In the genomic region with DNA sequence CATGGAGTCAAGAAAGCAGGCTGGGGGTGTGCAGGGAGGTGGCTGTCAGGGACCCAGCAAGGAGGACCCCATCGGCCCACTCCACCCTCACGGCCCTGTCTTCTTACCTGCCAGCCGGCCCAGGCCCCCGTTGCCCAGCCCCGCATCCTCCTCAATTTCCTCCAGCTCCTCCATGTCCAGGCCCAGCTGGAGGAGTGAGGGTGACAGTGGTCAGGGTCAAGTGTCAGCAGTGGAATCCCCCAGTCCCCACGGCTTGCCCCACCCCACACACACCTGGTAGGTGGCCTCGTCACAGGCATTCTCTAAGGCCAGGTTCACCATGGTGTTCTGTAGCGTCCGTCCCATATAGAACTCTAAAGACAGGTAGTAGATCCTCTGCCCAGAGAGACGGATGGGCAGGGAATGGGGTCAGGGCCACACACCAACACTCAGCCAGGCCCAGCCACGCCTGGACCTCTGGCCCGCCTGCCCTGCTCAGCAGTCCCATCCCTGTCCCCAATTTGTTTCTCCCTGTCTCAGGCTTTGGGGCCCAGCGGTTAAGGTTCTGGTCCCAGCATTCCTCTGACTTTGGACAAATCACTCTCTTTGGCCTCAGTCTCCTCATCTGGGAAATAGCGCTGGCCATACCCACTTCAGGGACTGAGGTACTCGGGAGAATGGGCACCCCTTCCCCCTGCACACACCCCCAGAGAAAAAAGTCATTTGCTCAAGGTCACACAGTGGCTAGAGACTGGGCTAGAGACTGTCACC, we compare ENCODE assay signal across 16 cellular contexts. TPM values are rescaled to one million over a fixed set of nuclear protein-coding genes. Genes with fewer than 3 reads are reported as not detected.
A peak's percentile ranks its signal among the peaks of the same experiment; 100 is the strongest.
DNase-seq lines count a peak whose midpoint lies in the region; ATAC-seq, FAIRE-seq and TF ChIP-seq lines count a peak whose summit lies in the region.
"Had no signal": no experiment of that assay in that cellular context is flagged by ENCODE, and none has a peak within 500 bp of the region (broad histone marks: within the 10 kb centered on the region; RNA-seq: fewer than 3 reads in every experiment).

No MANE protein-coding gene starts in this region.

- H3K36me3 ChIP-seq in H1 (ENCODE audit: control insufficient read depth in 2 of 4, insufficient read depth in 4 of 4, low read length in 3 of 4) (no peaks in the 10 kb centered on the region), tibial artery (peaks cover 0 to 34% (median 4%) of the 10 kb centered on the region in 3 donors)
- H3K36me3 ChIP-seq: ovary had no signal

- H2BK12ac ChIP-seq in H1 (ENCODE audit: low read depth, low read length), result peak overlapping the region; percentile 56; the same call in 1 of the 2 replicates

- H3K9me3 ChIP-seq in H1 (ENCODE audit: insufficient read depth in 2 of 2, low read depth in 1 of 2, low read length in 1 of 2) (no peaks in the 10 kb centered on the region), tibial artery (no peaks in the 10 kb centered on the region)
- H3K9me3 ChIP-seq: ovary, SJCRH30 had no signal

- no peaks in the 10 kb centered on the region for H3K79me2 ChIP-seq in H1 (ENCODE audit: control insufficient read depth in 1 of 2, insufficient read depth in 2 of 2, low read length in 2 of 2)

- POLR2A ChIA-PET in H1 (lab: Charles Lee; ENCODE audit: partially characterized antibody), result interaction anchor here (29.2 to 42.9 kb wide), 2 partner anchors 7 to 9 kb away, joined by 1087 read pairs; partner anchors contain the start of genes PYGM, RASGRP2 and SF1
- POLR2A ChIA-PET in naive thymus-derived CD8-positive, alpha-beta T cell (lab: Charles Lee), result interaction anchor here (0.6 to 45.2 kb wide), 4 partner anchors 7 to 818 kb away, joined by 3 to 2320 read pairs (median 1162); partner anchors contain the start of genes PYGM, RASGRP2 and SF1

- 0 out of 2 replicates have a peak overlapping the region, but pooled peaks have one; percentile 53 for H2BK20ac ChIP-seq in H1 (ENCODE audit: low read length)

- no peak overlapping the region for H3K4ac ChIP-seq in H1 (replicated peaks; ENCODE audit: insufficient read length, low read depth, low read length)

- CTCF ChIA-PET in H1 (lab: Charles Lee; ENCODE audit: partially characterized antibody), result interaction anchor here (0.9 to 23.6 kb wide), 5 partner anchors 13 to 33 kb away, joined by 3 to 376 read pairs (median 3); partner anchors contain the start of genes RASGRP2 and SF1

- no peaks in the 10 kb centered on the region for H3K9me3 Mint-ChIP-seq in activated naive CD4-positive, alpha-beta T cell treated with anti-CD3 and anti-CD28 coated beads, Interleukin-2, amount 50 U/mL, for 72 hours
- no peaks in the 10 kb centered on the region for H3K9me3 Mint-ChIP-seq in naive thymus-derived CD8-positive, alpha-beta T cell

- WGBS in H1 (ENCODE audit: extremely low coverage in 1 of 2, insufficient coverage in 1 of 2, insufficient read length in 1 of 2, insufficient replicate concordance in 2 of 2, low coverage in 1 of 2, low lambda C conversion rate in 2 of 2, missing lambda C conversion rate in 1 of 2), 2 experiments, result 86% methylated on average over 14 of the region's 15 CpGs; no CpG with 5 or more reads in 1 of the 2 experiments

- DNase-seq in activated naive CD4-positive, alpha-beta T cell treated with anti-CD3 and anti-CD28 coated beads, Interleukin-2, amount 50 U/mL, for 72 hours (ENCODE audit: low spot score in 2 of 2), result no peak
- no peak for DNase-seq in activated naive CD4-positive, alpha-beta T cell (lab: John Stamatoyannopoulos, UW)
- DNase-seq in H1 (ENCODE audit: low read depth in 1 of 2, low spot score in 2 of 2), result no peak
- DNase-seq in naive thymus-derived CD8-positive, alpha-beta T cell, result peak in 1 of 10 donors; percentile 50
- peak in 1 of 2 donors; percentile 16 for DNase-seq in tibial artery
- no peak for DNase-seq in stimulated activated CD4-positive, alpha-beta T cell treated with anti-CD3 and anti-CD28 coated beads, Interleukin-12 subunit alpha, Interleukin-12 subunit beta, amount 100 ng/mL, for 4 hours
- DNase-seq in NCI-H2029 (lab: John Stamatoyannopoulos, UW), result no peak
- DNase-seq: activated T-cell treated with anti-CD3 and anti-CD28 coated beads, Interleukin-2, amount 50 U/mL, for 48 hours; KG1; mammary epithelial cell; NCI-H1092 treated with DMSO at 0.1 percent for 48 hours; SJCRH30 had no signal

- no peak for TF ChIP-seq POLR2A in H1 (IDR thresholded peaks at IDR 0.05; ENCODE audit: control extremely low read depth in 1 of 2, low read depth in 2 of 2, low read length in 2 of 2)

- H3K14ac ChIP-seq in H1 (ENCODE audit: insufficient read length), result no peak overlapping the region

- peaks cover 5 to 7% of the 10 kb centered on the region in 2 donors for H3K36me3 Mint-ChIP-seq in activated naive CD4-positive, alpha-beta T cell treated with anti-CD3 and anti-CD28 coated beads, Interleukin-2, amount 50 U/mL, for 72 hours
- peaks cover 0 to 18% (median 0%) of the 10 kb centered on the region in 3 donors for H3K36me3 Mint-ChIP-seq in naive thymus-derived CD8-positive, alpha-beta T cell

- no peaks in the 10 kb centered on the region for H3K79me1 ChIP-seq in H1 (ENCODE audit: low read depth, low read length)

- H3K4me1 ChIP-seq in H1 (replicated peaks in 1 of 4; ENCODE audit: control insufficient read depth in 3 of 4, insufficient read depth in 4 of 4, low read length in 3 of 4) (peaks cover 12 to 52% (median 37%) of the 10 kb centered on the region in 4 experiments), tibial artery (peaks cover 8 to 53% (median 45%) of the 10 kb centered on the region in 4 donors)

- no peak overlapping the region for H3K4me3 ChIP-seq in H1 (ENCODE audit: extremely low read depth in 1 of 4, insufficient read depth in 2 of 4, low read depth in 3 of 4, low read length in 4 of 4)
- peak overlapping the region; percentile 52 to 57 for H3K4me3 ChIP-seq in tibial artery
- H3K4me3 ChIP-seq: ovary had no signal

- H2AFZ ChIP-seq in H1 (ENCODE audit: low read length), result no peak overlapping the region

- H3K23ac ChIP-seq in H1 (ENCODE audit: insufficient read length), result no peak overlapping the region

- FAIRE-seq in H1 (lab: Jason Lieb, UNC), result no peak
- FAIRE-seq: astrocyte, GM12891 had no signal

- intact Hi-C loops in tibial artery (cut with DNase I; ENCODE audit: low total_unique reads), result no loop called here

- H4K91ac ChIP-seq in H1 (replicated peaks; ENCODE audit: insufficient read length, low read length), result peak overlapping the region; percentile 77

- H2AK5ac ChIP-seq in H1 (ENCODE audit: low read depth, low read length), result peak overlapping the region; percentile 29; the same call in 1 of the 2 replicates

- peak overlapping the region; percentile 17; the same call in 1 of the 2 replicates for H2BK5ac ChIP-seq in H1 (ENCODE audit: low read depth, low read length)

- H4K5ac ChIP-seq in H1 (ENCODE audit: insufficient read length, low read depth, low read length), result no peak overlapping the region

- TF ChIP-seq RAD21 in H1 (IDR thresholded peaks at IDR 0.05 in 1 of 2, conservative IDR thresholded peaks at IDR 0.05 in 1 of 2; ENCODE audit: low read depth in 2 of 2, low read length in 2 of 2), result no peak

- no peak for TF ChIP-seq EP300 in H1 (IDR thresholded peaks at IDR 0.05; ENCODE audit: borderline replicate concordance in 1 of 2, low read depth in 2 of 2, low read length in 2 of 2)

- peak overlapping the region; percentile 34; the same call in 1 of the 2 replicates for H3K18ac ChIP-seq in H1 (ENCODE audit: extremely low read depth, low read length)

- H2BK15ac ChIP-seq in H1 (ENCODE audit: low read length), result peak overlapping the region; percentile 65

- H3K56ac ChIP-seq in H1 (replicated peaks; ENCODE audit: insufficient read length, low read depth, low read length), result no peak overlapping the region

- H3K9ac ChIP-seq in H1 (replicated peaks in 1 of 4; ENCODE audit: extremely low read depth in 1 of 4, low read depth in 3 of 4, low read length in 3 of 4), result no peak overlapping the region

- peaks cover 28 to 88% (median 66%) of the 10 kb centered on the region in 4 donors for H3K4me1 Mint-ChIP-seq in naive thymus-derived CD8-positive, alpha-beta T cell

- H3K27ac Mint-ChIP-seq in activated naive CD4-positive, alpha-beta T cell treated with anti-CD3 and anti-CD28 coated beads, Interleukin-2, amount 50 U/mL, for 72 hours, result peak overlapping the region; percentile 29 to 84
- peak overlapping the region in 9 of 10 donors; percentile 47 to 95 (median 72) for H3K27ac Mint-ChIP-seq in naive thymus-derived CD8-positive, alpha-beta T cell

- H2BK120ac ChIP-seq in H1 (replicated peaks; ENCODE audit: low read depth, low read length), result no peak overlapping the region

- no peaks in the 10 kb centered on the region for H3K27me3 ChIP-seq in H1 (replicated peaks in 1 of 4; ENCODE audit: control insufficient read depth in 3 of 4, extremely low read depth in 1 of 4, insufficient read depth in 3 of 4, low read length in 3 of 4)
- H3K27me3 ChIP-seq in tibial artery, result no peaks in the 10 kb centered on the region
- H3K27me3 ChIP-seq: ovary, SJCRH30 had no signal

- H4K8ac ChIP-seq in H1 (ENCODE audit: extremely low read depth, insufficient read depth, low read length), result peak overlapping the region; percentile 19; the same call in 1 of the 2 replicates

- H4K20me1 ChIP-seq in H1 (replicated peaks in 1 of 2; ENCODE audit: control insufficient read depth in 1 of 2, insufficient read depth in 2 of 2, low read length in 2 of 2), result peaks cover 0 to 1% of the 10 kb centered on the region in 2 experiments

- H3K4me3 Mint-ChIP-seq in naive thymus-derived CD8-positive, alpha-beta T cell, result peak overlapping the region in 2 of 10 donors; percentile 13 to 24

- H3K27ac ChIP-seq in H1 (ENCODE audit: low read depth, low read length), result no peak overlapping the region
- H3K27ac ChIP-seq in tibial artery, result peak overlapping the region; percentile 86 to 93

- H3K23me2 ChIP-seq in H1 (ENCODE audit: low read depth, low read length), result no peaks in the 10 kb centered on the region

- H3K4me2 ChIP-seq in H1 (ENCODE audit: insufficient read depth in 1 of 2, low read depth in 2 of 2, low read length in 2 of 2), result peak overlapping the region; percentile 32 to 57; a peak in 1 of 4 replicates

- no peaks in the 10 kb centered on the region for H3K27me3 Mint-ChIP-seq in naive thymus-derived CD8-positive, alpha-beta T cell

- no peak for ATAC-seq in activated naive CD4-positive, alpha-beta T cell treated with anti-CD3 and anti-CD28 coated beads, Interleukin-2, amount 50 U/mL, for 72 hours
- ATAC-seq in naive thymus-derived CD8-positive, alpha-beta T cell, result no peak
- no peak for ATAC-seq in HG03442 (IDR thresholded peaks at IDR 0.05; ENCODE audit: unreplicated experiment)

- no peak for TF ChIP-seq CTCF in H1 (IDR thresholded peaks at IDR 0.05; ENCODE audit: control extremely low read depth in 1 of 3, insufficient read depth in 1 of 3, low read depth in 1 of 3, low read length in 3 of 3)
- TF ChIP-seq CTCF in tibial artery (IDR thresholded peaks at IDR 0.05), result no peak

RNA-seq across cellular contexts. Expression of gene PYGM, which starts 1.3 kb away (rescaled TPM):
- total RNA-seq in activated naive CD4-positive, alpha-beta T cell treated with anti-CD3 and anti-CD28 coated beads, Interleukin-2, amount 50 U/mL, for 72 hours, result 1 to 10 TPM in 1 of 2 donors, under 1 TPM in 1; 0.87 to 2.3 TPM
- total RNA-seq in H1 (2021; fragmentation: NEBNext Ultra II Directional; extraction: Animal tissue kit (Norgen Biotek cat#: 25700)), result 9.6 and 9.7 TPM in 2 replicates
- 10.0 and 15.2 TPM in 2 replicates for polyA plus RNA-seq in H1 (2011; rRNA removed)
- polyA plus RNA-seq in H1 (2011; cell fraction: cytosol; rRNA removed), result 10.4 TPM
- polyA plus RNA-seq in H1 (2011; cell fraction: nucleus; rRNA removed), result 20.9 TPM
- polyA plus RNA-seq in H1 (2012, experiment 1 of 2), result 9.2 to 15.4 TPM (median 13.0 TPM) in 4 replicates
- polyA plus RNA-seq in H1 (2012, experiment 2 of 2), result 11.5 TPM
- polyA plus RNA-seq in H1 (2013, experiment 1 of 2), result 6.9 TPM
- polyA plus RNA-seq in H1 (2013, experiment 2 of 2), result 6.3 TPM
- polyA minus RNA-seq in H1 (2011; rRNA and poly(A)+ RNA removed), result 13.2 and 16.4 TPM in 2 replicates
- 12.3 TPM for polyA minus RNA-seq in H1 (2011; cell fraction: cytosol; rRNA and poly(A)+ RNA removed)
- 5.4 TPM for polyA minus RNA-seq in H1 (2011; cell fraction: nucleus; rRNA and poly(A)+ RNA removed)
- 10 to 100 TPM; 13.0 to 18.4 TPM for total RNA-seq in naive thymus-derived CD8-positive, alpha-beta T cell
- under 1 TPM; 0.09 to 0.50 (median 0.49) TPM for polyA plus RNA-seq in naive thymus-derived CD8-positive, alpha-beta T cell

RNA-seq across cellular contexts. Expression of gene RASGRP2, which starts 14.6 kb away (rescaled TPM):
- 10 to 100 TPM; 12.5 to 12.6 TPM for total RNA-seq in activated naive CD4-positive, alpha-beta T cell treated with anti-CD3 and anti-CD28 coated beads, Interleukin-2, amount 50 U/mL, for 72 hours
- total RNA-seq in H1 (2021; fragmentation: NEBNext Ultra II Directional; extraction: Animal tissue kit (Norgen Biotek cat#: 25700)), result 37.9 and 40.6 TPM in 2 replicates
- polyA plus RNA-seq in H1 (2011; rRNA removed), result 45.7 and 50.4 TPM in 2 replicates
- polyA plus RNA-seq in H1 (2011; cell fraction: cytosol; rRNA removed), result 41.1 TPM
- 127 TPM for polyA plus RNA-seq in H1 (2011; cell fraction: nucleus; rRNA removed)
- 30.1 to 58.0 TPM (median 54.6 TPM) in 4 replicates for polyA plus RNA-seq in H1 (2012, experiment 1 of 2)
- polyA plus RNA-seq in H1 (2012, experiment 2 of 2), result 31.1 TPM
- 33.0 TPM for polyA plus RNA-seq in H1 (2013, experiment 1 of 2)
- 34.6 TPM for polyA plus RNA-seq in H1 (2013, experiment 2 of 2)
- polyA minus RNA-seq in H1 (2011; rRNA and poly(A)+ RNA removed), result 14.8 and 18.9 TPM in 2 replicates
- 12.3 TPM for polyA minus RNA-seq in H1 (2011; cell fraction: cytosol; rRNA and poly(A)+ RNA removed)
- 24.8 TPM for polyA minus RNA-seq in H1 (2011; cell fraction: nucleus; rRNA and poly(A)+ RNA removed)
- total RNA-seq in naive thymus-derived CD8-positive, alpha-beta T cell, result 100 to 1,000 TPM; 679 to 682 TPM
- 100 to 1,000 TPM; 168 to 253 (median 185) TPM for polyA plus RNA-seq in naive thymus-derived CD8-positive, alpha-beta T cell
- polyA plus RNA-seq: mammary epithelial cell had no signal

RNA-seq across cellular contexts. Expression of gene SF1, which starts 19.8 kb away (rescaled TPM):
- 100 to 1,000 TPM; 323 to 406 TPM for total RNA-seq in activated naive CD4-positive, alpha-beta T cell treated with anti-CD3 and anti-CD28 coated beads, Interleukin-2, amount 50 U/mL, for 72 hours
- total RNA-seq in H1 (2021; fragmentation: NEBNext Ultra II Directional; extraction: Animal tissue kit (Norgen Biotek cat#: 25700)), result 353 and 365 TPM in 2 replicates
- polyA plus RNA-seq in H1 (2011; rRNA removed), result 72.7 and 110 TPM in 2 replicates
- 70.0 TPM for polyA plus RNA-seq in H1 (2011; cell fraction: cytosol; rRNA removed)
- polyA plus RNA-seq in H1 (2011; cell fraction: nucleus; rRNA removed), result 197 TPM
- 259 to 328 TPM (median 273 TPM) in 4 replicates for polyA plus RNA-seq in H1 (2012, experiment 1 of 2)
- polyA plus RNA-seq in H1 (2012, experiment 2 of 2), result 150 TPM
- polyA plus RNA-seq in H1 (2013, experiment 1 of 2), result 194 TPM
- 181 TPM for polyA plus RNA-seq in H1 (2013, experiment 2 of 2)
- polyA minus RNA-seq in H1 (2011; rRNA and poly(A)+ RNA removed), result 75.9 and 88.7 TPM in 2 replicates
- polyA minus RNA-seq in H1 (2011; cell fraction: cytosol; rRNA and poly(A)+ RNA removed), result 107 TPM
- 210 TPM for polyA minus RNA-seq in H1 (2011; cell fraction: nucleus; rRNA and poly(A)+ RNA removed)
- total RNA-seq in naive thymus-derived CD8-positive, alpha-beta T cell, result 1,000 to 10,000 TPM; 1,030 to 1,057 TPM
- polyA plus RNA-seq in naive thymus-derived CD8-positive, alpha-beta T cell, result 100 to 1,000 TPM in 1 of 3 donors, 10 to 100 TPM in 2; 87.0 to 138 (median 96.6) TPM

RNA-seq across cellular contexts. Expression of gene NRXN2, which starts 35.5 kb away (rescaled TPM):
- total RNA-seq in activated naive CD4-positive, alpha-beta T cell treated with anti-CD3 and anti-CD28 coated beads, Interleukin-2, amount 50 U/mL, for 72 hours, result 1 to 10 TPM in 1 of 2 donors, under 1 TPM in 1; 0.84 to 1.3 TPM
- total RNA-seq in H1 (2021; fragmentation: NEBNext Ultra II Directional; extraction: Animal tissue kit (Norgen Biotek cat#: 25700)), result 11.4 and 11.5 TPM in 2 replicates
- 1.3 and 5.7 TPM in 2 replicates for polyA plus RNA-seq in H1 (2011; rRNA removed)
- 2.4 TPM for polyA plus RNA-seq in H1 (2011; cell fraction: cytosol; rRNA removed)
- polyA plus RNA-seq in H1 (2011; cell fraction: nucleus; rRNA removed), result 7.0 TPM
- polyA plus RNA-seq in H1 (2012, experiment 1 of 2), result 6.8 to 12.4 TPM (median 9.6 TPM) in 4 replicates
- polyA plus RNA-seq in H1 (2012, experiment 2 of 2), result 4.9 TPM
- 11.2 TPM for polyA plus RNA-seq in H1 (2013, experiment 1 of 2)
- polyA plus RNA-seq in H1 (2013, experiment 2 of 2), result 12.9 TPM
- 10.7 and 12.0 TPM in 2 replicates for polyA minus RNA-seq in H1 (2011; rRNA and poly(A)+ RNA removed)
- 8.7 TPM for polyA minus RNA-seq in H1 (2011; cell fraction: cytosol; rRNA and poly(A)+ RNA removed)
- polyA minus RNA-seq in H1 (2011; cell fraction: nucleus; rRNA and poly(A)+ RNA removed), result 10.3 TPM
- under 1 TPM in 1 of 2 experiments, not detected in 1; 0.21 TPM for total RNA-seq in naive thymus-derived CD8-positive, alpha-beta T cell
- not detected for polyA plus RNA-seq in naive thymus-derived CD8-positive, alpha-beta T cell

RNA-seq across cellular contexts. Expression of gene MAP4K2, which starts 44.5 kb away (rescaled TPM):
- 10 to 100 TPM; 67.7 to 83.2 TPM for total RNA-seq in activated naive CD4-positive, alpha-beta T cell treated with anti-CD3 and anti-CD28 coated beads, Interleukin-2, amount 50 U/mL, for 72 hours
- 20.7 and 24.0 TPM in 2 replicates for total RNA-seq in H1 (2021; fragmentation: NEBNext Ultra II Directional; extraction: Animal tissue kit (Norgen Biotek cat#: 25700))
- 20.1 and 25.3 TPM in 2 replicates for polyA plus RNA-seq in H1 (2011; rRNA removed)
- polyA plus RNA-seq in H1 (2011; cell fraction: cytosol; rRNA removed), result 22.2 TPM
- 54.2 TPM for polyA plus RNA-seq in H1 (2011; cell fraction: nucleus; rRNA removed)
- 14.0 to 19.1 TPM (median 15.9 TPM) in 4 replicates for polyA plus RNA-seq in H1 (2012, experiment 1 of 2)
- 12.9 TPM for polyA plus RNA-seq in H1 (2012, experiment 2 of 2)
- 11.2 TPM for polyA plus RNA-seq in H1 (2013, experiment 1 of 2)
- polyA plus RNA-seq in H1 (2013, experiment 2 of 2), result 12.0 TPM
- polyA minus RNA-seq in H1 (2011; rRNA and poly(A)+ RNA removed), result 18.5 and 20.3 TPM in 2 replicates
- 11.0 TPM for polyA minus RNA-seq in H1 (2011; cell fraction: cytosol; rRNA and poly(A)+ RNA removed)
- polyA minus RNA-seq in H1 (2011; cell fraction: nucleus; rRNA and poly(A)+ RNA removed), result 11.6 TPM
- total RNA-seq in naive thymus-derived CD8-positive, alpha-beta T cell, result 100 to 1,000 TPM; 128 to 135 TPM
- 10 to 100 TPM; 26.6 to 55.5 (median 30.3) TPM for polyA plus RNA-seq in naive thymus-derived CD8-positive, alpha-beta T cell

Comparison
In these comparisons a context has a peak if more than half of its experiments do, and no peak if none do; other contexts are left out.
1. H3K4me3 ChIP-seq: peak in tibial artery (2 of 2); none in H1 (0 of 4).
2. RNA of gene RASGRP2, which starts 14.6 kb away (total RNA-seq): 679 to 682 TPM in naive thymus-derived CD8-positive, alpha-beta T cell; 37.9 to 40.6 TPM in H1 and 12.5 to 12.6 TPM in activated naive CD4-positive, alpha-beta T cell treated with anti-CD3 and anti-CD28 coated beads, Interleukin-2, amount 50 U/mL, for 72 hours; every median in the first group is over 10 times any median in the second.